18 cellular contexts compared by ENCODE assay signal in the genomic region with DNA sequence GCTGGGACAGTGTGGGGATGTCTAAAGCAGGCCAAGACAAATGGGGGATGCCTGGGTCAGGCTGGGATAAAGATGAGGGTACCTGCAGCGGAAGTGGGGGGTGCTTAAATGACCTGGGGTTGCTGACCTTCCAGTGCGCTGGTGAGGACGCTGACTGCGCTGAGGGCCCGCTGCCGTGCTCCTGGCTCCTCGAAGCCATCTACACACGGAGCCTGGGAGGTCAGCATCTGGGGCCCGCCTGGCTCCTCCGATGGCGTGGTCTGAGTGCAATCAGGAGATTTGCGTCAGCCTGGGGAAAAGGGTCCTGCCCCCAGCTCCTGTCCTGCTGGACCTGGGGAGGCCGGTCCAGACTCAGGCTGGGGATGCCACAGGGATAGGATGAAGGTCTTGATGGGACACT.
"Had no signal": no experiment of that assay in that cellular context is flagged by ENCODE, and none has a peak within 500 bp of the region (broad histone marks: within the 10 kb centered on the region; RNA-seq: fewer than 3 reads in every experiment).

No MANE protein-coding gene starts in this region.

- H3K36me3 Mint-ChIP-seq: memory B cell, mesothelial cell of epicardium had no signal

- DNase-seq: cerebellar nuclear complex; colonic mucosa; dermis blood vessel endothelial cell; erythroblast; foreskin keratinocyte; kidney glomerular epithelial cell; small intestine; stimulated activated CD4-positive, alpha-beta T cell treated with anti-CD3 and anti-CD28 coated beads, Interleukin-2, amount 100 ng/mL, for 48 hours; upper lobe of left lung had no signal

- H3K9me3 Mint-ChIP-seq: memory B cell; nephron; stimulated activated naive CD8-positive, alpha-beta T cell treated with anti-CD3 and anti-CD28 coated beads, Interleukin-15, Interleukin-2, amounts not matched to agents 100 ng/mL and 50 ng/mL, for 24 hours had no signal

- H3K36me3 ChIP-seq: cardiac muscle cell, colonic mucosa, tibial artery, upper lobe of left lung had no signal

- H3K9ac ChIP-seq: parathyroid adenoma had no signal

- H3K4me1 ChIP-seq: colonic mucosa, foreskin keratinocyte, parathyroid adenoma, psoas muscle, tibial artery, upper lobe of left lung had no signal

- H3K4me1 Mint-ChIP-seq: memory B cell, mesothelial cell of epicardium, nephron had no signal

- H3K9me3 ChIP-seq: colonic mucosa, psoas muscle, tibial artery, upper lobe of left lung had no signal

- H3K4me3 ChIP-seq: cardiac muscle cell, colonic mucosa, psoas muscle, tibial artery, upper lobe of left lung had no signal

- H3K27ac Mint-ChIP-seq: memory B cell; mesothelial cell of epicardium; nephron; stimulated activated naive CD8-positive, alpha-beta T cell treated with anti-CD3 and anti-CD28 coated beads, Interleukin-15, Interleukin-2, amounts not matched to agents 100 ng/mL and 50 ng/mL, for 24 hours had no signal

- FAIRE-seq: endothelial cell of umbilical vein, small intestine had no signal

- H3K27me3 ChIP-seq: cardiac muscle cell, colonic mucosa, tibial artery, upper lobe of left lung had no signal

- H3K4me3 Mint-ChIP-seq: memory B cell; mesothelial cell of epicardium; nephron; stimulated activated naive CD8-positive, alpha-beta T cell treated with anti-CD3 and anti-CD28 coated beads, Interleukin-15, Interleukin-2, amounts not matched to agents 100 ng/mL and 50 ng/mL, for 24 hours had no signal

- H3K27ac ChIP-seq: cardiac muscle cell, colonic mucosa, foreskin keratinocyte, parathyroid adenoma, psoas muscle, tibial artery, upper lobe of left lung had no signal

- ATAC-seq: foreskin keratinocyte, psoas muscle had no signal
